Comparison of ENCODE assay signal across 7 cellular contexts in genomic region chr20:52578559-52578958, GRCh38.
"Had no signal": no experiment of that assay in that cellular context is flagged by ENCODE, and none has a peak within 500 bp of the region (broad histone marks: within the 10 kb centered on the region; RNA-seq: fewer than 3 reads in every experiment).

No MANE protein-coding gene starts in this region.

- FAIRE-seq: K562 had no signal

- H3K27ac Mint-ChIP-seq: IgD-negative memory B cell had no signal

- H3K27me3 Mint-ChIP-seq: IgD-negative memory B cell had no signal

- DNase-seq: IMR-90, KBM-7, KG1 had no signal

- H3K4me2 ChIP-seq: KMS-11 had no signal

- ATAC-seq: K562 had no signal

- H3K27ac ChIP-seq: HL-60, KMS-11 had no signal

- H3K4me3 ChIP-seq: K562 had no signal

- H3K9ac ChIP-seq: KMS-11 had no signal
